ENCODE assay signal across 10 cellular contexts in the genomic region with DNA sequence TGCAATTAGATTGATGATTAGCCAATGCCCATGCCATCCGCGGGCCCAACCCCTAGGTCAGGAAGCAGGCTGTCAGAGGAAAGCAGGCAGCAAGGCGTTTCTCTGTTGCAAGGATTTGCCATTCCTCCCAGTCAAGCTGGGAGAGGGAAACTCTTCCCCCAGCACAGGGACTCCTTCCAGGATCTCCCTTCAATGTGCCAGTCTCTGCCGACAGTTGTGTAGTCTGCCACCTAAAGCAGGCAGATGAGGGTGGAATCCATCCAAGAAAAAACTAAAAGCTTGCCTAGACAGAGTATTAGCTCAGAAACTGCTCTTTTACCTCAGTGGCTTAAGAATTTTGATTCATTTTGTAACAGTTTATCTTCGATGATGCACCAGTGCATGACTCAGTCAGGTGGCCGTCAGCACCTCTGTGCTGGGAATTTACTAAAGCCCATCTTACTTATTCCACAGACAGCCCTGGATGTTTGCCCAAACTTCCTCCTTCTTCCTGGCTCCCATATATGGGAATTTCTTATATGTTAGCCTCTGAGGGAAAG.
DNase-seq lines count a peak whose midpoint lies in the region; ATAC-seq lines count a peak whose summit lies in the region.
"Had no signal": no experiment of that assay in that cellular context is flagged by ENCODE, and none has a peak within 500 bp of the region (broad histone marks: within the 10 kb centered on the region; RNA-seq: fewer than 3 reads in every experiment).

No MANE protein-coding gene starts in this region.

- ATAC-seq in esophagus mucosa (peak; percentile 18), GM19023 (IDR thresholded peaks at IDR 0.05; ENCODE audit: unreplicated experiment) (no peak), HG02763 (IDR thresholded peaks at IDR 0.05; ENCODE audit: unreplicated experiment) (no peak)
- ATAC-seq: activated naive CD4-positive, alpha-beta T cell treated with anti-CD3 and anti-CD28 coated beads, Interleukin-2, amount 50 U/mL, for 72 hours had no signal

- DNase-seq in GM03348 (ENCODE audit: low spot score) (peak; percentile 25), RPMI7951 (ENCODE audit: low read depth) (peak; percentile 88), renal cortical epithelial cell (ENCODE audit: low read depth) (peak; percentile 88), cerebellar nuclear complex (lab: John Stamatoyannopoulos, UW) (no peak), DMS79 treated with DMSO at 0.1 percent for 48 hours (lab: John Stamatoyannopoulos, UW) (no peak)
- DNase-seq: NCI-H2171 treated with DMSO at 0.1 percent for 48 hours had no signal

Comparison
In these comparisons a context has a peak if more than half of its experiments do, and no peak if none do; other contexts are left out.
1. DNase-seq: peak in GM03348 (single experiment), RPMI7951 (single experiment) and renal cortical epithelial cell (single experiment); none in cerebellar nuclear complex (0 of 2) and DMS79 treated with DMSO at 0.1 percent for 48 hours (single experiment).